ENCODE assay signal across 8 cellular contexts in the genomic region with DNA sequence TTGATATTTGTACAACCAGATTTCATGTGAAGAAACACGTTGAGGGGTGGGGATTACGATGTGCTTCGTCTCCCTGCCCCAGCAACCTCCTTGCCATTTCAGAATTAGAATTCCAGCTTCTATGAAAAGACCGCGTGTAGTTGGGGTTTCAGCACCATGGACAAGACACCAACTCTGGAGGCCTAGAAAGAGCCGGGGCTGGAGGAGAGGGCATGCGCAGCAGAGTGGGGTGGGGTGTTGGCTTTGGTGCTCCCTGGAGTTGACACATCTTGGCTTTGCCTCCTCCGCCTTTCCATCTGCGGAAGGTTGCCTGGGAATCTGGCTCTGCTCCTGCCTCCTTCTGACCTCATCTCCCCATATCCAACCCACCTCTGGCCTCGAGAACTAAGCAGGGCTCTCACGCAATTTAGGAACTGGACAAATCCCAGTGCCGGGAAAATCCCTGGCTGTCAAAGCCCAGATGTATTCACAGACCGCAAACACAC. TPM values are rescaled to one million over a fixed set of nuclear protein-coding genes. Genes with fewer than 3 reads are reported as not detected.
A peak's percentile ranks its signal among the peaks of the same experiment; 100 is the strongest.
DNase-seq lines count a peak whose midpoint lies in the region; ATAC-seq and TF ChIP-seq lines count a peak whose summit lies in the region.

No MANE protein-coding gene starts in this region.

- no peak for TF ChIP-seq CTCF in progenitor cell of endocrine pancreas (IDR thresholded peaks at IDR 0.05; ENCODE audit: unreplicated experiment)

- DNase-seq in GOT3 (lab: John Stamatoyannopoulos, UW) (peak; percentile 72), RPMI7951 (ENCODE audit: low read depth) (peak; percentile 94), fibroblast of the conjunctiva (ENCODE audit: low read depth) (peak; percentile 18), progenitor cell of endocrine pancreas (ENCODE audit: low spot score, unreplicated experiment) (peak; percentile 58), posterior cingulate gyrus (no peak), T-helper 2 cell (no peak)
- DNase-seq in activated CD8-positive, alpha-beta memory T cell treated with anti-CD3 and anti-CD28 coated beads, Interleukin-2, amount 50 U/mL, for 48 hours: no peak

- no peak for ATAC-seq in GM21526 (IDR thresholded peaks at IDR 0.05; ENCODE audit: low FRiP score, unreplicated experiment)

- no peaks in the 10 kb centered on the region for H3K36me3 Mint-ChIP-seq in progenitor cell of endocrine pancreas (ENCODE audit: insufficient read depth)

- no peaks in the 10 kb centered on the region for H3K4me1 Mint-ChIP-seq in progenitor cell of endocrine pancreas (ENCODE audit: low read depth)

- H3K27ac Mint-ChIP-seq in progenitor cell of endocrine pancreas: no peak overlapping the region

- H3K27me3 Mint-ChIP-seq in progenitor cell of endocrine pancreas: peaks cover 50% of the 10 kb centered on the region

- no peaks in the 10 kb centered on the region for H3K9me3 Mint-ChIP-seq in progenitor cell of endocrine pancreas (ENCODE audit: low read depth)

- H3K4me3 Mint-ChIP-seq in progenitor cell of endocrine pancreas (ENCODE audit: low read depth): no peak overlapping the region

- intact Hi-C loops in posterior cingulate gyrus (cut with DNase I): no loop called here

RNA-seq across cellular contexts. Expression of gene HTR6, which starts 11.8 kb away (rescaled TPM):
- 0.10 TPM in 1 of 2 replicates, not detected in the other for total RNA-seq in RPMI7951 (2014; rRNA removed; shearing (Covaris generic))
- total RNA-seq in progenitor cell of endocrine pancreas: not detected in 2 replicates

RNA-seq across cellular contexts. Expression of gene NBL1, which starts 32.4 kb away (rescaled TPM):
- total RNA-seq in RPMI7951 (2014; rRNA removed; shearing (Covaris generic)): 221 and 222 TPM in 2 replicates
- total RNA-seq in progenitor cell of endocrine pancreas: 10.5 and 12.0 TPM in 2 replicates

Comparison
In these comparisons a context has a peak if more than half of its experiments do, and no peak if none do; other contexts are left out.
1. DNase-seq: peak in GOT3 (single experiment), RPMI7951 (single experiment), fibroblast of the conjunctiva (single experiment) and progenitor cell of endocrine pancreas (single experiment); none in activated CD8-positive, alpha-beta memory T cell treated with anti-CD3 and anti-CD28 coated beads, Interleukin-2, amount 50 U/mL, for 48 hours (single experiment), posterior cingulate gyrus (0 of 10) and T-helper 2 cell (0 of 5).
2. RNA of gene NBL1, which starts 32.4 kb away (total RNA-seq): 221 to 222 TPM in RPMI7951; 10.5 to 12.0 TPM in progenitor cell of endocrine pancreas; every median in the first group is over 10 times any median in the second.